Comparison of ENCODE assay signal across 22 cellular contexts in the genomic region with DNA sequence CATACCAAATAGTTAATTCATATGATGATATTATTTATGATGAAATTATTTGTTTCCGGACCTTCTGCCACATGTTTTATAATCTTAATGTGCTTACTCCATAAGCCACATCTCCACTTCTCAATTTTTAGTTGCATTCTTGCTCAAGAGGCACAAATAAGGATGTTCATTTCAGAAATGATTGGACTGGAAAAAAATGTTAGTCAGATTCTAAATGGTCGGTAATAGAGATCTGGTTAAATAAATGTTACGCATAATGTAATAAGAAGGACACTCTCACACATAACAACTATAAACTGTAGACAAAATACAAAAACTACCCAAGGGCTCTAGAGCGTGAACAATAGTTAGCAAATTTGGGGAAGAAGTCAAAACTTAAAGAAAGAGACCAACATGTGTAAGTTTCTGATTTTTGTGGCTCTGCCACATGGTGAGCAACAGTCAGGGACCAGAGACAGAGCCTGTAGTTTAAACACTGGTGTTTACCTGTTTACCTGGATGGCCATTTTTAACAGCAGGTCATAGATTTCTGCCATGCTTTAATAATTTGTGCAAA.
"Had no signal": no experiment of that assay in that cellular context is flagged by ENCODE, and none has a peak within 500 bp of the region (broad histone marks: within the 10 kb centered on the region; RNA-seq: fewer than 3 reads in every experiment).

No MANE protein-coding gene starts in this region.

- H3K27me3 Mint-ChIP-seq: activated CD8-positive, alpha-beta T cell treated with anti-CD3 and anti-CD28 coated beads for 36 hours; activated T-cell treated with anti-CD3 and anti-CD28 coated beads, Interleukin-2, amount 50 U/mL, for 24 hours; naive thymus-derived CD8-positive, alpha-beta T cell; stimulated activated naive CD8-positive, alpha-beta T cell treated with anti-CD3 and anti-CD28 coated beads, Interleukin-15, Interleukin-2, amounts not matched to agents 100 ng/mL and 50 ng/mL, for 24 hours had no signal

- H3K27ac ChIP-seq: ascending aorta, left lung, ovary, suprapubic skin, transverse colon, vagina had no signal

- H3K4me3 ChIP-seq: ascending aorta, coronary artery, gastrocnemius medialis, heart right ventricle, left lung, mucosa of descending colon, ovary, suprapubic skin, transverse colon, vagina had no signal

- H3K4me3 Mint-ChIP-seq: activated CD8-positive, alpha-beta T cell treated with anti-CD3 and anti-CD28 coated beads for 36 hours; activated naive CD4-positive, alpha-beta T cell treated with anti-CD3 and anti-CD28 coated beads, Interleukin-2, amount 10 ng/mL, durations not matched to agents 7 days and 5 days; activated T-cell treated with anti-CD3 and anti-CD28 coated beads, Interleukin-2, amount 50 U/mL, for 24 hours; stimulated activated naive CD8-positive, alpha-beta T cell treated with anti-CD3 and anti-CD28 coated beads, Interleukin-15, Interleukin-2, amounts not matched to agents 100 ng/mL and 50 ng/mL, for 24 hours; T-cell had no signal

- H3K4me1 ChIP-seq: gastrocnemius medialis, suprapubic skin, transverse colon, vagina had no signal

- H3K36me3 ChIP-seq: ascending aorta, gastrocnemius medialis, heart right ventricle, left lung, ovary, suprapubic skin, transverse colon, vagina had no signal

- H3K27ac Mint-ChIP-seq: activated CD8-positive, alpha-beta T cell treated with anti-CD3 and anti-CD28 coated beads for 36 hours; activated naive CD4-positive, alpha-beta T cell treated with anti-CD3 and anti-CD28 coated beads, Interleukin-2, amount 10 ng/mL, durations not matched to agents 7 days and 5 days; activated T-cell treated with anti-CD3 and anti-CD28 coated beads, Interleukin-2, amount 50 U/mL, for 24 hours; naive thymus-derived CD8-positive, alpha-beta T cell; stimulated activated naive CD8-positive, alpha-beta T cell treated with anti-CD3 and anti-CD28 coated beads, Interleukin-15, Interleukin-2, amounts not matched to agents 100 ng/mL and 50 ng/mL, for 24 hours had no signal

- DNase-seq: activated CD4-positive, alpha-beta T cell treated with anti-CD3 and anti-CD28 coated beads for 48 hours; activated CD4-positive, CD25-positive, alpha-beta regulatory T cell; activated CD8-positive, alpha-beta T cell treated with anti-CD3 and anti-CD28 coated beads for 36 hours; activated naive CD4-positive, alpha-beta T cell treated with anti-CD3 and anti-CD28 coated beads, Interleukin-2, amount 10 ng/mL, durations not matched to agents 7 days and 5 days; activated T-cell treated with anti-CD3 and anti-CD28 coated beads, Interleukin-2, amount 50 U/mL, for 24 hours; effector CD4-positive, alpha-beta T cell; gastrocnemius medialis; heart right ventricle; left lung; mesenchymal stem cell; mucosa of descending colon; naive thymus-derived CD8-positive, alpha-beta T cell; ovary; stimulated activated CD4-positive, alpha-beta T cell treated with anti-CD3 and anti-CD28 coated beads, Interleukin-12 subunit alpha, Interleukin-12 subunit beta, amount 100 ng/mL, for 4 hours; stimulated activated CD4-positive, alpha-beta T cell treated with anti-CD3 and anti-CD28 coated beads, Interleukin-1b, Interleukin-23, amount 100 ng/mL, for 48 hours; T-cell; transverse colon had no signal

- H3K36me3 Mint-ChIP-seq: activated naive CD4-positive, alpha-beta T cell treated with anti-CD3 and anti-CD28 coated beads, Interleukin-2, amount 10 ng/mL, durations not matched to agents 7 days and 5 days; naive thymus-derived CD8-positive, alpha-beta T cell; T-cell had no signal

- H3K9me3 Mint-ChIP-seq: activated CD8-positive, alpha-beta T cell treated with anti-CD3 and anti-CD28 coated beads for 36 hours; activated T-cell treated with anti-CD3 and anti-CD28 coated beads, Interleukin-2, amount 50 U/mL, for 24 hours; stimulated activated naive CD8-positive, alpha-beta T cell treated with anti-CD3 and anti-CD28 coated beads, Interleukin-15, Interleukin-2, amounts not matched to agents 100 ng/mL and 50 ng/mL, for 24 hours had no signal

- ATAC-seq: activated CD8-positive, alpha-beta T cell treated with anti-CD3 and anti-CD28 coated beads for 36 hours; gastrocnemius medialis; heart right ventricle; left lung; mucosa of descending colon; naive thymus-derived CD8-positive, alpha-beta T cell; T-cell had no signal

- H3K4me1 Mint-ChIP-seq: activated naive CD4-positive, alpha-beta T cell treated with anti-CD3 and anti-CD28 coated beads, Interleukin-2, amount 10 ng/mL, durations not matched to agents 7 days and 5 days had no signal

- H3K9me3 ChIP-seq: ascending aorta, gastrocnemius medialis, heart right ventricle, left lung, mucosa of descending colon, ovary, suprapubic skin, transverse colon, vagina had no signal

- H3K27me3 ChIP-seq: ascending aorta, gastrocnemius medialis, heart right ventricle, left lung, ovary, suprapubic skin, transverse colon, vagina had no signal
